1 cellular context compared by ENCODE assay signal in the genomic region with DNA sequence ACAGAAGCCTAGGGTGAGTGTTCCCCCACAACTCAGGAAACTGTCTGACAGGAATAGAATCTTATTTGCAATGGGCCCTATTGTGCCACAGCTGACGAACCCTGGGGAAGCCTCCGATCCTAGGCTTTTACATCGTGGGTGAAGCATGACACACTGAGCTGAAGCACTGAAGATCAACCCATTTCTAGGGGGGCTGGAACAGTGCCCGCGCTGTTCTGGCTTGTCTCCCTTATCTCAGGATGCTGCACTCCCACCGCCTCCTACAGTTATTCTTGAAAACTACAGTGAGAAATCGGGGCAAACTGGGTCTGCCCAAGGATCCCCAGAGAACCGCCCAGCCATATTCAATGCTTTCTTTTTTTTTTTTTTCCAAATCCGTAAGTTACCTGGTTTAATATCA.
TF ChIP-seq lines count a peak whose summit lies in the region.

No MANE protein-coding gene starts in this region.

TF ChIP-seq in GM23338, 12 proteins besides CTCF, POLR2A, EP300 and RAD21 (continued from another document):
- TF ChIP-seq, protein P1, sequence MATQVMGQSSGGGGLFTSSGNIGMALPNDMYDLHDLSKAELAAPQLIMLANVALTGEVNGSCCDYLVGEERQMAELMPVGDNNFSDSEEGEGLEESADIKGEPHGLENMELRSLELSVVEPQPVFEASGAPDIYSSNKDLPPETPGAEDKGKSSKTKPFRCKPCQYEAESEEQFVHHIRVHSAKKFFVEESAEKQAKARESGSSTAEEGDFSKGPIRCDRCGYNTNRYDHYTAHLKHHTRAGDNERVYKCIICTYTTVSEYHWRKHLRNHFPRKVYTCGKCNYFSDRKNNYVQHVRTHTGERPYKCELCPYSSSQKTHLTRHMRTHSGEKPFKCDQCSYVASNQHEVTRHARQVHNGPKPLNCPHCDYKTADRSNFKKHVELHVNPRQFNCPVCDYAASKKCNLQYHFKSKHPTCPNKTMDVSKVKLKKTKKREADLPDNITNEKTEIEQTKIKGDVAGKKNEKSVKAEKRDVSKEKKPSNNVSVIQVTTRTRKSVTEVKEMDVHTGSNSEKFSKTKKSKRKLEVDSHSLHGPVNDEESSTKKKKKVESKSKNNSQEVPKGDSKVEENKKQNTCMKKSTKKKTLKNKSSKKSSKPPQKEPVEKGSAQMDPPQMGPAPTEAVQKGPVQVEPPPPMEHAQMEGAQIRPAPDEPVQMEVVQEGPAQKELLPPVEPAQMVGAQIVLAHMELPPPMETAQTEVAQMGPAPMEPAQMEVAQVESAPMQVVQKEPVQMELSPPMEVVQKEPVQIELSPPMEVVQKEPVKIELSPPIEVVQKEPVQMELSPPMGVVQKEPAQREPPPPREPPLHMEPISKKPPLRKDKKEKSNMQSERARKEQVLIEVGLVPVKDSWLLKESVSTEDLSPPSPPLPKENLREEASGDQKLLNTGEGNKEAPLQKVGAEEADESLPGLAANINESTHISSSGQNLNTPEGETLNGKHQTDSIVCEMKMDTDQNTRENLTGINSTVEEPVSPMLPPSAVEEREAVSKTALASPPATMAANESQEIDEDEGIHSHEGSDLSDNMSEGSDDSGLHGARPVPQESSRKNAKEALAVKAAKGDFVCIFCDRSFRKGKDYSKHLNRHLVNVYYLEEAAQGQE (IDR thresholded peaks at IDR 0.05; ENCODE audit: unreplicated experiment): no peak
- no peak for TF ChIP-seq JUNB (IDR thresholded peaks at IDR 0.05; ENCODE audit: unreplicated experiment)
- no peak for TF ChIP-seq EZH2 (IDR thresholded peaks at IDR 0.05; ENCODE audit: low read depth, unreplicated experiment)
- TF ChIP-seq, protein P2, sequence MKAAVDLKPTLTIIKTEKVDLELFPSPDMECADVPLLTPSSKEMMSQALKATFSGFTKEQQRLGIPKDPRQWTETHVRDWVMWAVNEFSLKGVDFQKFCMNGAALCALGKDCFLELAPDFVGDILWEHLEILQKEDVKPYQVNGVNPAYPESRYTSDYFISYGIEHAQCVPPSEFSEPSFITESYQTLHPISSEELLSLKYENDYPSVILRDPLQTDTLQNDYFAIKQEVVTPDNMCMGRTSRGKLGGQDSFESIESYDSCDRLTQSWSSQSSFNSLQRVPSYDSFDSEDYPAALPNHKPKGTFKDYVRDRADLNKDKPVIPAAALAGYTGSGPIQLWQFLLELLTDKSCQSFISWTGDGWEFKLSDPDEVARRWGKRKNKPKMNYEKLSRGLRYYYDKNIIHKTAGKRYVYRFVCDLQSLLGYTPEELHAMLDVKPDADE (IDR thresholded peaks at IDR 0.05): no peak
- TF ChIP-seq EZH2phosphoT487 (IDR thresholded peaks at IDR 0.05; ENCODE audit: unreplicated experiment): no peak
- no peak for TF ChIP-seq ZNF114 (CRISPR knock-in tag; IDR thresholded peaks at IDR 0.05)
